8 cellular contexts compared by ENCODE assay signal in the genomic region with DNA sequence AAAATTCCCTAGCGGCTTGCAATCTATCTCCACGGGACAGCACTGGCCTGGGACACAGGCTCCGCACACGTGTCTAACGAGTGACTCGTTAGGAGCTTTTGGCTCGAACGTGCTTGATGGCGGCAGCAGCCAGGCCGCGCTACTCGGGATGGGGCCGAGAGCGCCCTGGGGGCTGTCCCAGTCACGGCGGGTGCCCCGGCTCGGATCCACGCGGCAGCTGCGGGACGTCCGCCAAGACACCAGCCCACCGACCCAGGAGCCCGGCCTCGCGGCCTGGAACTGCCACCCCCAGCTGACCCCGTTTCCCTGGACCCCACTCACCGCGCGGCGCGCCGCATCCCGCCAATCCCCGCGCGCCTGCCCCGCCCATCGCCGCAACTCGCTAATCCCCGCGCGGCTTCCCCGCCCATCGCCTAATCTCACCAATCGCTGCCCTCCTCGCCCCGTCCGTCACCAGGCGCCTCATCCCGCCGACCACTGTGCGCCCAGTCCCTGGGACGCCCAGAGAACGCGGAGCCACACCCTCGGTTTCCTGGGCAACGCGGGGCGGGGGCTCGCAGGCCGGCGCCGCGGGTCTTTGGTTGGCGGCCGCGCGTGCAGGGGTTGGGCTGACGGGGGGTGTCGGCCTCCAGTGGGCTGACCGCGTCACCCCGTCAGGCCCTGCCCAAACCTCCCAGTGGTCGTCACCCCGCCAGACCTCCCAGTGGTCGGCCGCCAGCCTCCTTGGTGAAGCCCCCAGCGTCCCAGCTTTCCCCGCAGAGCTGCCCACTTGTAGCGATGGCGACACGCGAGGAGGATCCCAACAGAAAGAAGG. TPM values are rescaled to one million over a fixed set of nuclear protein-coding genes. Genes with fewer than 3 reads are reported as not detected.
A peak's percentile ranks its signal among the peaks of the same experiment; 100 is the strongest.
DNase-seq lines count a peak whose midpoint lies in the region; ATAC-seq, FAIRE-seq and TF ChIP-seq lines count a peak whose summit lies in the region.

A gene (minus strand): TSS at position 359 of the 814 bp plus-strand sequence. CDS start 1,495 bp downstream, outside the sequence.

- H3K36me3 ChIP-seq in HepG2 (replicated peaks in 1 of 2; ENCODE audit: control insufficient read depth in 1 of 2, insufficient read depth in 2 of 2, low read length in 2 of 2): peaks cover 9 to 30% of the 10 kb centered on the region in 2 experiments

- H3K79me2 ChIP-seq in HepG2 (ENCODE audit: insufficient read depth, low read length): peaks cover 14% of the 10 kb centered on the region

- 0 out of 2 replicates have a peak, but pooled peaks have one; percentile 4 for TF ChIP-seq CTCF in HepG2 (CRISPR knock-in tag; IDR thresholded peaks at IDR 0.05)

- no peak for TF ChIP-seq EP300 in HepG2 (IDR thresholded peaks at IDR 0.05; ENCODE audit: low read depth in 2 of 2, low read length in 2 of 2)
- no peak for TF ChIP-seq EP300 in HepG2 (CRISPR knock-in tag; IDR thresholded peaks at IDR 0.05; ENCODE audit: borderline replicate concordance)

- CTCF ChIA-PET in HepG2 (lab: Yijun Ruan, JAX; ENCODE audit: low intra/inter-chr PET ratio, low total read pairs): no interaction called here

- H3K4me1 ChIP-seq in HepG2 (ENCODE audit: insufficient read depth, low read length): peaks cover 24% of the 10 kb centered on the region

- in situ Hi-C loops in HepG2 (cut with HindIII; ENCODE audit: extremely low pct_ligation_motif_present, low pct_unique_long_range_greater_than_20kb): loop anchor here (5.0 kb wide), 1 partner anchor 74 kb away; no protein-coding TSS in a partner anchor

- peak; percentile 69 to 77 for TF ChIP-seq POLR2A in HepG2 (IDR thresholded peaks at IDR 0.05; ENCODE audit: insufficient read depth in 1 of 2, low read depth in 2 of 2, low read length in 2 of 2)

- intact Hi-C loops in HepG2 (cut with micrococcal nuclease; ENCODE audit: unreplicated experiment): loop anchor here (2.0 kb wide), 1 partner anchor 41 kb away; a partner anchor contains a TSS

- 8% methylated on average over 28 of the region's 86 CpGs for WGBS in HepG2 (ENCODE audit: low lambda C conversion rate)

- no peak within 1 kb of the TSS for H2AFZ ChIP-seq in HepG2 (ENCODE audit: low read length)

- TF ChIP-seq RAD21 in HepG2 (CRISPR knock-in tag; IDR thresholded peaks at IDR 0.05): peak; percentile 47

- H3K27ac ChIP-seq in HepG2 (ENCODE audit: extremely low read length, insufficient read depth, low read length): peak within 1 kb of the TSS; percentile 53

- BruUV-seq in HepG2 (replicated peaks; lab: Mats Ljungman, UMichigan): no TSS peak

- peak within 1 kb of the TSS; percentile 78 to 86 (median 83) for H3K4me3 ChIP-seq in HepG2 (replicated peaks in 1 of 3; ENCODE audit: insufficient read depth in 1 of 3, low read depth in 2 of 3, low read length in 3 of 3)

- FAIRE-seq in HepG2 (lab: Jason Lieb, UNC): no peak

- H3K27me3 ChIP-seq in HepG2 (ENCODE audit: control insufficient read depth in 1 of 2, insufficient read depth in 2 of 2, low read length in 2 of 2): no peaks in the 10 kb centered on the region; a peak in 1 of 5 replicates

- peak within 1 kb of the TSS; percentile 95 for H3K4me2 ChIP-seq in HepG2 (ENCODE audit: low read depth, low read length)

- no peaks in the 10 kb centered on the region for H3K9me3 ChIP-seq in HepG2 (ENCODE audit: low read length)

- peak within 1 kb of the TSS; percentile 76 for H3K9ac ChIP-seq in HepG2 (ENCODE audit: insufficient read depth, low read depth, low read length)

- POLR2A ChIA-PET in HepG2 (lab: Yijun Ruan, JAX): interaction anchor here (1.2 to 1.5 kb wide), 4 partner anchors 8 to 450 kb away, joined by 3 to 5 read pairs (median 4); a partner anchor contains a TSS

- no peaks in the 10 kb centered on the region for H4K20me1 ChIP-seq in HepG2 (ENCODE audit: insufficient read depth, low read length)

- ATAC-seq in GM19351 (IDR thresholded peaks at IDR 0.05; ENCODE audit: unreplicated experiment) (peak; percentile 99), HG03521 (IDR thresholded peaks at IDR 0.05; ENCODE audit: unreplicated experiment) (peak; percentile 95), HepG2 (peak; percentile 99)

- DNase-seq in C1 segment of cervical spinal cord (lab: John Stamatoyannopoulos, UW) (peak; percentile 68 to 97 (median 93)), NCI-H748 (lab: John Stamatoyannopoulos, UW; ENCODE audit: unreplicated experiment) (peak; percentile 99), dermis blood vessel endothelial cell (peak; percentile 98), HepG2 (ENCODE audit: low spot score) (peak; percentile 90)
- DNase-seq in activated CD4-positive, alpha-beta T cell treated with anti-CD3 and anti-CD28 coated beads, Interleukin-2, amount 50 U/mL, for 4 hours: peak; percentile 96 to 97
- DNase-seq in stimulated activated CD4-positive, alpha-beta T cell treated with anti-CD3 and anti-CD28 coated beads, Interleukin-4, amount 100 ng/mL, for 1 hour: peak; percentile 99

TF ChIP-seq in HepG2, 621 proteins besides CTCF, POLR2A, EP300 and RAD21 (continues in another document):
- no peak for TF ChIP-seq SMARCC2 (IDR thresholded peaks at IDR 0.05)
- TF ChIP-seq POLR2AphosphoS5 (IDR thresholded peaks at IDR 0.05; ENCODE audit: low read depth, low read length): peak; percentile 61; the same call in 1 of the 2 replicates
- no peak for TF ChIP-seq SNAI1 (CRISPR knock-in tag; IDR thresholded peaks at IDR 0.05; ENCODE audit: borderline replicate concordance)
- TF ChIP-seq ZNF776 (CRISPR knock-in tag; IDR thresholded peaks at IDR 0.05): peak; percentile 87; the same call in 1 of the 2 replicates
- peak; percentile 79 for TF ChIP-seq GATAD1 (CRISPR knock-in tag; IDR thresholded peaks at IDR 0.05)
- TF ChIP-seq ZNF296 (CRISPR knock-in tag; conservative IDR thresholded peaks at IDR 0.05): peak; percentile 64; the same call in 1 of the 2 replicates
- TF ChIP-seq RXRB (CRISPR knock-in tag; IDR thresholded peaks at IDR 0.05; ENCODE audit: borderline replicate concordance): peak; percentile 39; the same call in 1 of the 2 replicates
- TF ChIP-seq, protein P1, sequence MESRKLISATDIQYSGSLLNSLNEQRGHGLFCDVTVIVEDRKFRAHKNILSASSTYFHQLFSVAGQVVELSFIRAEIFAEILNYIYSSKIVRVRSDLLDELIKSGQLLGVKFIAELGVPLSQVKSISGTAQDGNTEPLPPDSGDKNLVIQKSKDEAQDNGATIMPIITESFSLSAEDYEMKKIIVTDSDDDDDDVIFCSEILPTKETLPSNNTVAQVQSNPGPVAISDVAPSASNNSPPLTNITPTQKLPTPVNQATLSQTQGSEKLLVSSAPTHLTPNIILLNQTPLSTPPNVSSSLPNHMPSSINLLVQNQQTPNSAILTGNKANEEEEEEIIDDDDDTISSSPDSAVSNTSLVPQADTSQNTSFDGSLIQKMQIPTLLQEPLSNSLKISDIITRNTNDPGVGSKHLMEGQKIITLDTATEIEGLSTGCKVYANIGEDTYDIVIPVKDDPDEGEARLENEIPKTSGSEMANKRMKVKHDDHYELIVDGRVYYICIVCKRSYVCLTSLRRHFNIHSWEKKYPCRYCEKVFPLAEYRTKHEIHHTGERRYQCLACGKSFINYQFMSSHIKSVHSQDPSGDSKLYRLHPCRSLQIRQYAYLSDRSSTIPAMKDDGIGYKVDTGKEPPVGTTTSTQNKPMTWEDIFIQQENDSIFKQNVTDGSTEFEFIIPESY (CRISPR knock-in tag; IDR thresholded peaks at IDR 0.05): no peak
- TF ChIP-seq SALL1 (CRISPR knock-in tag; IDR thresholded peaks at IDR 0.05): no peak
- peak; percentile 92 for TF ChIP-seq ZNF224 (CRISPR knock-in tag; IDR thresholded peaks at IDR 0.05)

RNA-seq across cellular contexts. Expression of the gene that starts here (rescaled TPM):
- total RNA-seq in dermis blood vessel endothelial cell (44.4 and 89.1 TPM in 2 replicates), HepG2 (2016; rRNA removed; fragmentation: Illumina TruSeq; extraction: Trizol) (87.6 and 98.8 TPM in 2 replicates)
- total RNA-seq in HepG2 (2016; cell fraction: cytosol; rRNA removed; fragmentation: Illumina TruSeq; extraction: Trizol; ENCODE audit: low read depth): 118 and 152 TPM in 2 replicates
- 74.7 and 95.4 TPM in 2 replicates for total RNA-seq in HepG2 (2016; cell fraction: insoluble cytoplasmic fraction; rRNA removed; fragmentation: Illumina TruSeq; extraction: Trizol)
- total RNA-seq in HepG2 (2016; cell fraction: membrane; rRNA removed; fragmentation: Illumina TruSeq; extraction: Trizol): 139 and 187 TPM in 2 replicates
- total RNA-seq in HepG2 (2016; cell fraction: nucleus; rRNA removed; fragmentation: Illumina TruSeq; extraction: Trizol): 49.1 and 55.1 TPM in 2 replicates
- 86.7 and 95.1 TPM in 2 replicates for polyA plus RNA-seq in HepG2 (2011; rRNA removed)
- polyA plus RNA-seq in HepG2 (2011; cell fraction: cytosol; rRNA removed): 65.5 and 120 TPM in 2 replicates
- 88.2 and 88.7 TPM in 2 replicates for polyA plus RNA-seq in HepG2 (2011; cell fraction: nucleus; rRNA removed)
- polyA plus RNA-seq in HepG2 (2012): 64.0 and 65.2 TPM in 2 replicates
- polyA plus RNA-seq in HepG2 (2016; cell fraction: cytosol; fragmentation: Illumina TruSeq; extraction: Trizol; ENCODE audit: low read depth): 134 and 181 TPM in 2 replicates
- polyA plus RNA-seq in HepG2 (2016; cell fraction: insoluble cytoplasmic fraction; fragmentation: Illumina TruSeq; extraction: Trizol; ENCODE audit: low read depth): 104 and 131 TPM in 2 replicates
- polyA plus RNA-seq in HepG2 (2016; cell fraction: membrane; fragmentation: Illumina TruSeq; extraction: Trizol; ENCODE audit: low read depth): 176 and 207 TPM in 2 replicates
- 104 and 121 TPM in 2 replicates for polyA plus RNA-seq in HepG2 (2016; cell fraction: nucleus; fragmentation: Illumina TruSeq; extraction: Trizol; ENCODE audit: insufficient read depth, low read depth)
- polyA minus RNA-seq in HepG2 (2011; rRNA and poly(A)+ RNA removed; ENCODE audit: low replicate concordance): 82.4 and 267 TPM in 2 replicates
- polyA minus RNA-seq in HepG2 (2011; cell fraction: cytosol; rRNA and poly(A)+ RNA removed): 16.1 and 23.4 TPM in 2 replicates
- polyA minus RNA-seq in HepG2 (2011; cell fraction: nucleus; rRNA and poly(A)+ RNA removed): 22.9 TPM in 2 replicates

Comparison
In these comparisons a context has a peak if more than half of its experiments do, and no peak if none do; other contexts are left out.
1. Peak in every context shown above with its lines: DNase-seq, ATAC-seq, H3K4me3 ChIP-seq and H3K27ac ChIP-seq.